ENCODE assay signal across 30 cellular contexts in genomic region chr22:44051961-44052360, GRCh38. TPM values are rescaled to one million over a fixed set of nuclear protein-coding genes. Genes with fewer than 3 reads are reported as not detected.
DNase-seq lines count a peak whose midpoint lies in the region; ATAC-seq and TF ChIP-seq lines count a peak whose summit lies in the region.
"Had no signal": no experiment of that assay in that cellular context is flagged by ENCODE, and none has a peak within 500 bp of the region (broad histone marks: within the 10 kb centered on the region; RNA-seq: fewer than 3 reads in every experiment).

No MANE protein-coding gene starts in this region.

- no peak for ATAC-seq in HG02610 (IDR thresholded peaks at IDR 0.05; ENCODE audit: unreplicated experiment)
- no peak for ATAC-seq in aorta (ENCODE audit: low FRiP score)
- ATAC-seq: effector memory CD8-positive, alpha-beta T cell; HepG2; mucosa of descending colon; natural killer cell; stimulated activated naive CD8-positive, alpha-beta T cell treated with anti-CD3 and anti-CD28 coated beads, Interleukin-15, Interleukin-2, amounts not matched to agents 100 U/mL and 50 U/mL, for 24 hours; T-cell had no signal

- no peaks in the 10 kb centered on the region for H3K9me3 Mint-ChIP-seq in type B pancreatic cell
- H3K9me3 Mint-ChIP-seq: activated CD4-positive, alpha-beta T cell treated with anti-CD3 and anti-CD28 coated beads, Interleukin-2, amount 10 ng/mL, durations not matched to agents 7 days and 5 days; activated naive CD8-positive, alpha-beta T cell treated with anti-CD3 and anti-CD28 coated beads for 36 hours; effector memory CD8-positive, alpha-beta T cell; H9; natural killer cell; T-cell had no signal

- H3K4me3 Mint-ChIP-seq in type B pancreatic cell: no peak overlapping the region
- H3K4me3 Mint-ChIP-seq: activated CD4-positive, alpha-beta T cell treated with anti-CD3 and anti-CD28 coated beads, Interleukin-2, amount 10 ng/mL, durations not matched to agents 7 days and 5 days; activated naive CD8-positive, alpha-beta T cell treated with anti-CD3 and anti-CD28 coated beads for 36 hours; effector memory CD8-positive, alpha-beta T cell; H9; natural killer cell; T-cell had no signal

- H3K9ac ChIP-seq in skeletal muscle tissue (ENCODE audit: low read depth in 1 of 3, low read length in 3 of 3): peak overlapping the region in 2 of 3 donors; percentile 34 to 63

- peak; percentile 34 for DNase-seq in ELF-1 (ENCODE audit: low read depth, low spot score)
- DNase-seq in NCI-H82 treated with DMSO at 0.1 percent for 48 hours (lab: John Stamatoyannopoulos, UW; ENCODE audit: unreplicated experiment): peak; percentile 29
- DNase-seq in left kidney (ENCODE audit: low read depth, low spot score): peak; percentile 39
- no peak for DNase-seq in aorta
- no peak for DNase-seq in type B pancreatic cell (ENCODE audit: extremely low spot score, unreplicated experiment)
- DNase-seq: activated CD4-positive, alpha-beta T cell treated with anti-CD3 and anti-CD28 coated beads, Interleukin-2, amount 10 ng/mL, durations not matched to agents 7 days and 5 days; activated effector memory CD4-positive, alpha-beta T cell treated with anti-CD3 and anti-CD28 coated beads, Interleukin-2, amount 50 U/mL, for 16 hours; activated naive CD8-positive, alpha-beta T cell treated with anti-CD3 and anti-CD28 coated beads for 36 hours; activated T-cell treated with anti-CD3 and anti-CD28 coated beads, Interleukin-2, amount 50 U/mL, for 1 hour; central memory CD4-positive, alpha-beta T cell; cortex of kidney; DMS53; effector memory CD8-positive, alpha-beta T cell; H9; Kasumi-1; mucosa of descending colon; natural killer cell; NCI-H1417 treated with DMSO at 0.1 percent for 48 hours; NCI-H2081 treated with DMSO at 0.1 percent for 48 hours; ovary; stimulated activated naive CD8-positive, alpha-beta T cell treated with anti-CD3 and anti-CD28 coated beads, Interleukin-15, Interleukin-2, amounts not matched to agents 100 U/mL and 50 U/mL, for 24 hours; T-cell; testis had no signal

- H3K4me1 ChIP-seq in skeletal muscle tissue (ENCODE audit: control insufficient read depth in 3 of 3, insufficient read depth in 3 of 3, low read length in 3 of 3): peaks cover 35 to 55% (median 44%) of the 10 kb centered on the region in 3 donors
- no peaks in the 10 kb centered on the region for H3K4me1 ChIP-seq in aorta (ENCODE audit: control insufficient read depth in 1 of 2, insufficient read depth in 2 of 2, low read length in 2 of 2)
- H3K4me1 ChIP-seq: ascending aorta, SJSA1 had no signal

- no peaks in the 10 kb centered on the region for H3K27me3 Mint-ChIP-seq in type B pancreatic cell
- H3K27me3 Mint-ChIP-seq: activated CD4-positive, alpha-beta T cell treated with anti-CD3 and anti-CD28 coated beads, Interleukin-2, amount 10 ng/mL, durations not matched to agents 7 days and 5 days; effector memory CD8-positive, alpha-beta T cell had no signal

- H3K27me3 ChIP-seq in skeletal muscle tissue (ENCODE audit: control insufficient read depth in 3 of 3, insufficient read depth in 3 of 3, low read length in 3 of 3) (no peaks in the 10 kb centered on the region), aorta (ENCODE audit: control insufficient read depth in 1 of 2, insufficient read depth in 2 of 2, low read length in 1 of 2) (no peaks in the 10 kb centered on the region)
- H3K27me3 ChIP-seq: ascending aorta, ovary, SJSA1, testis had no signal

- 85 to 87% methylated on average over 13 of the region's 13 CpGs for WGBS in aorta, 2 donors

- H3K9me3 ChIP-seq in skeletal muscle tissue (ENCODE audit: control insufficient read depth in 3 of 3, low read length in 3 of 3): no peaks in the 10 kb centered on the region
- H3K9me3 ChIP-seq in aorta (ENCODE audit: control insufficient read depth, low read length): no peaks in the 10 kb centered on the region
- H3K9me3 ChIP-seq: ascending aorta, mucosa of descending colon, ovary, SJSA1, testis had no signal

- H3K36me3 ChIP-seq in skeletal muscle tissue (ENCODE audit: control insufficient read depth in 3 of 3, insufficient read depth in 3 of 3, low read length in 3 of 3): peaks cover 0 to 2% (median 0%) of the 10 kb centered on the region in 3 donors
- H3K36me3 ChIP-seq in aorta (ENCODE audit: control insufficient read depth in 1 of 2, insufficient read depth in 2 of 2, low read length in 1 of 2): no peaks in the 10 kb centered on the region
- H3K36me3 ChIP-seq: ascending aorta, ovary, SJSA1 had no signal

- no peak overlapping the region for H3K27ac Mint-ChIP-seq in type B pancreatic cell
- H3K27ac Mint-ChIP-seq: activated naive CD8-positive, alpha-beta T cell treated with anti-CD3 and anti-CD28 coated beads for 36 hours; natural killer cell; T-cell had no signal

- H3K27ac ChIP-seq in skeletal muscle tissue (ENCODE audit: low read depth, low read length) (peak overlapping the region; percentile 71), aorta (ENCODE audit: low read depth in 1 of 2, low read length in 2 of 2) (no peak overlapping the region)
- H3K27ac ChIP-seq: ascending aorta, ovary, SJSA1, testis had no signal

- intact Hi-C loops in aorta (cut with DNase I): no loop called here

- no peaks in the 10 kb centered on the region for H3K36me3 Mint-ChIP-seq in type B pancreatic cell
- H3K36me3 Mint-ChIP-seq: natural killer cell, T-cell had no signal

- H3K4me1 Mint-ChIP-seq in type B pancreatic cell (ENCODE audit: unreplicated experiment): peaks cover 18% of the 10 kb centered on the region

- H3K4me3 ChIP-seq in skeletal muscle tissue (ENCODE audit: low read length in 3 of 3) (no peak overlapping the region), aorta (ENCODE audit: low read length in 2 of 2) (no peak overlapping the region)
- H3K4me3 ChIP-seq: ascending aorta, lung, mucosa of descending colon, ovary, SJSA1, smooth muscle cell, testis had no signal

- TF ChIP-seq CTCF in type B pancreatic cell (conservative IDR thresholded peaks at IDR 0.05): no peak

RNA-seq across cellular contexts. Expression of gene PARVB, which starts 27.9 kb away (rescaled TPM):
- total RNA-seq in skeletal muscle tissue: 11.0 TPM
- total RNA-seq in aorta: 10 to 100 TPM; 28.3 to 34.6 TPM
- 10 to 100 TPM in 1 of 2 donors, 1 to 10 TPM in 1; 7.9 to 12.1 TPM for polyA plus RNA-seq in aorta
- 7.2 and 15.9 TPM in 2 replicates for total RNA-seq in type B pancreatic cell (ENCODE audit: low replicate concordance)

Comparison
In these comparisons a context has a peak if more than half of its experiments do, and no peak if none do; other contexts are left out.
1. DNase-seq: peak in ELF-1 (single experiment), NCI-H82 treated with DMSO at 0.1 percent for 48 hours (single experiment) and left kidney (single experiment); none in aorta (0 of 2) and type B pancreatic cell (single experiment).